In genomic region chr7:128853691-128854298, GRCh38 we compare ENCODE assay signal across 1 cellular context.
TF ChIP-seq lines count a peak whose summit lies in the region.

No MANE protein-coding gene starts in this region.

TF ChIP-seq in IMR-90, 13 proteins besides CTCF, POLR2A, EP300 and RAD21 (continued from another document):
- TF ChIP-seq MAZ (IDR thresholded peaks at IDR 0.05; ENCODE audit: borderline replicate concordance, low read depth, low read length) (no peak), MXI1 (IDR thresholded peaks at IDR 0.05; ENCODE audit: borderline replicate concordance, low read depth, low read length) (no peak), MAFK (IDR thresholded peaks at IDR 0.05; ENCODE audit: low read depth, low read length) (no peak), NFE2L2 (IDR thresholded peaks at IDR 0.05; ENCODE audit: low read depth, low read length) (no peak), BHLHE40 (IDR thresholded peaks at IDR 0.05; ENCODE audit: low read depth, low read length) (no peak), USF2 (IDR thresholded peaks at IDR 0.05; ENCODE audit: low read depth, low read length) (no peak), FOS (IDR thresholded peaks at IDR 0.05; ENCODE audit: low read depth, low read length) (no peak), RFX5 (IDR thresholded peaks at IDR 0.05; ENCODE audit: low read depth, low read length) (no peak), CEBPB (IDR thresholded peaks at IDR 0.05; ENCODE audit: low read depth, low read length) (no peak), CHD1 (IDR thresholded peaks at IDR 0.05; ENCODE audit: low read depth, low read length) (no peak)
